8 cellular contexts compared by ENCODE assay signal in genomic region chr22:38696606-38697005, GRCh38. TPM values are rescaled to one million over a fixed set of nuclear protein-coding genes. Genes with fewer than 3 reads are reported as not detected.
DNase-seq lines count a peak whose midpoint lies in the region; ATAC-seq and TF ChIP-seq lines count a peak whose summit lies in the region.

No MANE protein-coding gene starts in this region.

- H3F3A ChIP-seq in MM.1S (ENCODE audit: insufficient read depth, low read length), result peaks cover 6% of the 10 kb centered on the region; the same call in 1 of the 2 replicates

- H3K4me1 ChIP-seq in BLaER1 treated with 17β-estradiol and CSF1 and Interleukin-3, amounts not matched to agents 10 nM and 100 nM, result peaks cover 40 to 72% (median 47%) of the 10 kb centered on the region in 10 experiments
- H3K4me1 ChIP-seq in left lung, result peaks cover 32 to 64% of the 10 kb centered on the region in 2 donors
- peaks cover 16% of the 10 kb centered on the region; the same call in 1 of the 2 replicates for H3K4me1 ChIP-seq in MM.1S (ENCODE audit: low read length)

- peak overlapping the region in 4 of 11 experiments; percentile 3 to 51 (median 49); a peak in 7 of 22 replicates for H3K27ac ChIP-seq in BLaER1 treated with 17β-estradiol and CSF1 and Interleukin-3, amounts not matched to agents 10 nM and 100 nM
- H3K27ac ChIP-seq in left lung (peak overlapping the region; percentile 84 to 96), MM.1S (ENCODE audit: low read length) (no peak overlapping the region)

- H3K4me3 ChIP-seq in BLaER1 treated with 17β-estradiol and CSF1 and Interleukin-3, amounts not matched to agents 10 nM and 100 nM, result peak overlapping the region in 3 of 10 experiments; percentile 20 to 87 (median 74); a peak in 5 of 20 replicates
- peak overlapping the region in 1 of 2 donors; percentile 77 for H3K4me3 ChIP-seq in left lung
- H3K4me3 ChIP-seq in MM.1S (ENCODE audit: low read length), result no peak overlapping the region

- intact Hi-C loops in left lung (cut with DNase I), result no loop called here

- peak overlapping the region in 5 of 11 experiments; percentile 15 to 97 (median 48); a peak in 5 of 22 replicates for H3K9ac ChIP-seq in BLaER1 treated with 17β-estradiol and CSF1 and Interleukin-3, amounts not matched to agents 10 nM and 100 nM
- H3K9ac ChIP-seq in MM.1S (ENCODE audit: low read length), result no peak overlapping the region

- peaks cover 0 to 5% (median 0%) of the 10 kb centered on the region in 11 experiments; a peak in 2 of 22 replicates for H3K27me3 ChIP-seq in BLaER1 treated with 17β-estradiol and CSF1 and Interleukin-3, amounts not matched to agents 10 nM and 100 nM
- H3K27me3 ChIP-seq in left lung (no peaks in the 10 kb centered on the region), MM.1S (replicated peaks; ENCODE audit: insufficient read depth, low read length) (no peaks in the 10 kb centered on the region)

- ATAC-seq in left lung, result peak; percentile 10
- peak; percentile 52 for ATAC-seq in stimulated activated naive CD8-positive, alpha-beta T cell treated with anti-CD3 and anti-CD28 coated beads, Interleukin-15, Interleukin-2, amounts not matched to agents 100 U/mL and 50 U/mL, for 24 hours

- H2AFZ ChIP-seq in MM.1S (ENCODE audit: low read length), result no peak overlapping the region

- H3K79me2 ChIP-seq in MM.1S (ENCODE audit: low read length), result peaks cover 71% of the 10 kb centered on the region

- H3K9me3 ChIP-seq in BLaER1 treated with 17β-estradiol and CSF1 and Interleukin-3, amounts not matched to agents 10 nM and 100 nM (replicated peaks in 1 of 11), result no peaks in the 10 kb centered on the region
- H3K9me3 ChIP-seq in left lung (no peaks in the 10 kb centered on the region), MM.1S (replicated peaks; ENCODE audit: insufficient read depth, low read length) (no peaks in the 10 kb centered on the region)

- peaks cover 15 to 57% (median 35%) of the 10 kb centered on the region in 11 experiments; a peak in 21 of 22 replicates for H3K36me3 ChIP-seq in BLaER1 treated with 17β-estradiol and CSF1 and Interleukin-3, amounts not matched to agents 10 nM and 100 nM
- peaks cover 0 to 26% of the 10 kb centered on the region in 2 donors for H3K36me3 ChIP-seq in left lung
- no peaks in the 10 kb centered on the region for H3K36me3 ChIP-seq in MM.1S (replicated peaks; ENCODE audit: insufficient read depth, low read length)

- DNase-seq in NCI-H226 (peak; percentile 79), amniotic epithelial cell (ENCODE audit: low read depth) (peak; percentile 77), left lung (no peak), NCI-H2171 (lab: John Stamatoyannopoulos, UW) (no peak), T-helper 9 cell (no peak), MM.1S (no peak)
- no peak for DNase-seq in stimulated activated naive CD8-positive, alpha-beta T cell treated with anti-CD3 and anti-CD28 coated beads, Interleukin-15, Interleukin-2, amounts not matched to agents 100 U/mL and 50 U/mL, for 24 hours

- TF ChIP-seq CTCF in left lung (IDR thresholded peaks at IDR 0.05) (no peak), MM.1S (IDR thresholded peaks at IDR 0.05; ENCODE audit: low read length) (no peak)

- H3K4me2 ChIP-seq in BLaER1 treated with 17β-estradiol and CSF1 and Interleukin-3, amounts not matched to agents 10 nM and 100 nM, result peak overlapping the region; percentile 90 to 99 (median 93); a peak in 21 of 22 replicates
- H3K4me2 ChIP-seq in MM.1S (ENCODE audit: low read depth, low read length), result no peak overlapping the region

- H4K20me1 ChIP-seq in BLaER1 treated with 17β-estradiol and CSF1 and Interleukin-3, amounts not matched to agents 10 nM and 100 nM, result peaks cover 9 to 77% (median 30%) of the 10 kb centered on the region in 11 experiments; a peak in 15 of 22 replicates
- H4K20me1 ChIP-seq in MM.1S (ENCODE audit: insufficient read depth, low read length), result no peaks in the 10 kb centered on the region

- no peaks in the 10 kb centered on the region for H3K9me2 ChIP-seq in MM.1S (replicated peaks; ENCODE audit: insufficient read depth, low read length)

RNA-seq across cellular contexts. Expression of gene JOSD1, which starts 4.1 kb away (rescaled TPM):
- 10 to 100 TPM; 55.6 to 57.3 TPM for total RNA-seq in left lung

RNA-seq across cellular contexts. Expression of gene GTPBP1, which starts 9.1 kb away (rescaled TPM):
- total RNA-seq in left lung, result 10 to 100 TPM; 45.7 to 51.0 TPM

RNA-seq across cellular contexts. Expression of gene TOMM22, which starts 14.8 kb away (rescaled TPM):
- total RNA-seq in left lung, result 10 to 100 TPM; 54.3 to 67.0 TPM

RNA-seq across cellular contexts. Expression of gene CBY1, which starts 40.2 kb away (rescaled TPM):
- total RNA-seq in left lung, result 10 to 100 TPM; 24.4 to 36.0 TPM

RNA-seq across cellular contexts. Expression of gene FAM227A, which starts 40.4 kb away (rescaled TPM):
- 1 to 10 TPM; 1.5 to 3.1 TPM for total RNA-seq in left lung

Comparison
In these comparisons a context has a peak if more than half of its experiments do, and no peak if none do; other contexts are left out.
1. DNase-seq: peak in NCI-H226 (single experiment) and amniotic epithelial cell (single experiment); none in left lung (0 of 2), stimulated activated naive CD8-positive, alpha-beta T cell treated with anti-CD3 and anti-CD28 coated beads, Interleukin-15, Interleukin-2, amounts not matched to agents 100 U/mL and 50 U/mL, for 24 hours (single experiment), NCI-H2171 (single experiment), T-helper 9 cell (single experiment) and MM.1S (single experiment).